17 cellular contexts compared by ENCODE assay signal in genomic region chr20:54633374-54633773, GRCh38.
DNase-seq lines count a peak whose midpoint lies in the region; ATAC-seq lines count a peak whose summit lies in the region.
"Had no signal": no experiment of that assay in that cellular context is flagged by ENCODE, and none has a peak within 500 bp of the region (broad histone marks: within the 10 kb centered on the region; RNA-seq: fewer than 3 reads in every experiment).

No MANE protein-coding gene starts in this region.

- H3K4me1 ChIP-seq in SJCRH30, result no peaks in the 10 kb centered on the region

- H3K9me3 ChIP-seq in SJCRH30 (replicated peaks), result no peaks in the 10 kb centered on the region; the same call in 1 of the 2 replicates
- H3K9me3 ChIP-seq: gastrocnemius medialis, neutrophil had no signal

- DNase-seq in stimulated activated CD4-positive, alpha-beta T cell treated with anti-CD3 and anti-CD28 coated beads, Interleukin-1b, Interleukin-23, amount 100 ng/mL, for 48 hours, result no peak
- DNase-seq in Right ventricle myocardium superior, result no peak
- DNase-seq in SJCRH30, result no peak
- DNase-seq: activated naive CD4-positive, alpha-beta T cell treated with Interleukin-2 at 50 U/mL for 16 hours; C1 segment of cervical spinal cord; gastrocnemius medialis; immature natural killer cell; mesendoderm; NCI-H1417 treated with DMSO at 0.1 percent for 48 hours; PC-3; stimulated activated naive CD8-positive, alpha-beta T cell treated with anti-CD3 and anti-CD28 coated beads, Interleukin-15, amount 100 ng/mL, for 72 hours had no signal

- H3K27ac ChIP-seq in SJCRH30, result no peak overlapping the region
- H3K27ac ChIP-seq: gastrocnemius medialis, neutrophil had no signal

- peaks cover 49% of the 10 kb centered on the region for H3K27me3 ChIP-seq in SJCRH30
- H3K27me3 ChIP-seq: gastrocnemius medialis had no signal

- intact Hi-C loops in Right ventricle myocardium superior (cut with DNase I), result loop anchor here (10.0 kb wide), 1 partner anchor 159 kb away; the partner anchor contains the start of gene DOK5

- ATAC-seq in GM19324 (IDR thresholded peaks at IDR 0.05; ENCODE audit: low FRiP score, unreplicated experiment), result peak; percentile 32
- ATAC-seq in HG02642 (IDR thresholded peaks at IDR 0.05; ENCODE audit: poor library complexity, unreplicated experiment), result peak; percentile 35
- ATAC-seq in HG03442 (IDR thresholded peaks at IDR 0.05; ENCODE audit: unreplicated experiment), result peak; percentile 32
- ATAC-seq in Right ventricle myocardium superior (ENCODE audit: poor library complexity), result no peak
- ATAC-seq in HG02981 (IDR thresholded peaks at IDR 0.05; ENCODE audit: unreplicated experiment), result no peak
- ATAC-seq: gastrocnemius medialis; PC-3; stimulated activated naive CD8-positive, alpha-beta T cell treated with anti-CD3 and anti-CD28 coated beads, Interleukin-15, amount 100 ng/mL, for 72 hours; WTC11 had no signal

- no peak overlapping the region for H3K4me3 ChIP-seq in SJCRH30
- H3K4me3 ChIP-seq: gastrocnemius medialis had no signal

- H3K36me3 ChIP-seq in SJCRH30, result no peaks in the 10 kb centered on the region
- H3K36me3 ChIP-seq: gastrocnemius medialis, neutrophil had no signal

Comparison
In these comparisons a context has a peak if more than half of its experiments do, and no peak if none do; other contexts are left out.
1. ATAC-seq: peak in GM19324 (single experiment), HG02642 (single experiment) and HG03442 (single experiment); none in Right ventricle myocardium superior (single experiment) and HG02981 (single experiment).